ENCODE assay signal across 1 cellular context in genomic region chr16:8849411-8850011, GRCh38.
TF ChIP-seq lines count a peak whose summit lies in the region.

No MANE protein-coding gene starts in this region.

TF ChIP-seq in H1, 55 proteins besides CTCF, POLR2A, EP300 and RAD21:
- peak; percentile 52 for TF ChIP-seq SIRT6 (IDR thresholded peaks at IDR 0.05; ENCODE audit: low read length)
- no peak for TF ChIP-seq BCL11A (IDR thresholded peaks at IDR 0.05; ENCODE audit: low read depth in 2 of 2, low read length in 2 of 2)
TF ChIP-seq in H1: peak in this region for 1.
